ENCODE assay signal across 34 cellular contexts in the genomic region with DNA sequence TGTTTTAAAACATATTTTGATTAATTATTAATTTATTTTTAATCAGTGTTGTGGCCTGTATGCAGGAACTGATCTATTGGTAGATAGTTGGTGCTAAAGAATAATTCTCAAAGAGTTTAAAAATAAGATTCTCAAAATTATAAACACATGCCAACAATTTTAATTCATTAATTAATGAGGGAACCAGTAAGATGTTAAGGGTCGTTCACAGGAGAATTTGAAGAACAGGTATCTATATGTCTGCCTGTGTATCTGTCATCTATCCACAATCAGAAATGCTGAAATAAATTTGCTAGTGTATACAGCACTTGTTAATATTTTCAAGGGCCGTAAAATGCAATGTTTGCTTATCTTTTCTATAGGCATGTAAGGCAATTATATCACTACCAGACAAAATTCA.
"Had no signal": no experiment of that assay in that cellular context is flagged by ENCODE, and none has a peak within 500 bp of the region (broad histone marks: within the 10 kb centered on the region; RNA-seq: fewer than 3 reads in every experiment).

No MANE protein-coding gene starts in this region.

- H3K9me3 Mint-ChIP-seq: activated CD4-positive, alpha-beta memory T cell treated with anti-CD3 and anti-CD28 coated beads for 36 hours; activated CD4-positive, alpha-beta T cell treated with anti-CD3 and anti-CD28 coated beads, Interleukin-2, amount 10 ng/mL, durations not matched to agents 24 days and 14 days; activated naive CD4-positive, alpha-beta T cell treated with anti-CD3 and anti-CD28 coated beads for 36 hours; activated naive CD4-positive, alpha-beta T cell treated with anti-CD3 and anti-CD28 coated beads, Interleukin-2, amount 50 U/mL, for 24 hours; activated naive CD8-positive, alpha-beta T cell treated with anti-CD3 and anti-CD28 coated beads, Interleukin-2, amount 10 ng/mL, durations not matched to agents 7 days and 5 days; activated T-helper 1 cell treated with anti-CD3 and anti-CD28 coated beads, Interleukin-12 subunit alpha, Interleukin-12 subunit beta, Interleukin-2, Interleukin-4 antibody, amounts not matched to agents 30 ng/mL and 10 ng/mL and 1 ng/mL, durations not matched to agents 14 hours and 24 hours and 36 hours; activated T-helper 2 cell treated with anti-CD3 and anti-CD28 coated beads, Interferon-gamma antibody, Interleukin-2, Interleukin-4, amounts not matched to agents 10 μg/mL and 5 μg/mL and 100 μg/mL, durations not matched to agents 14 hours and 24 hours and 36 hours; T-helper 2 cell treated with Interferon-gamma antibody and Interleukin-4, amounts not matched to agents 5 μg/mL and 100 μg/mL, for 36 hours had no signal

- H3K4me3 ChIP-seq: ascending aorta, breast epithelium, cardiac muscle cell, colonic mucosa, esophagus squamous epithelium, gastroesophageal sphincter had no signal

- H3K4me1 ChIP-seq: breast epithelium, colonic mucosa had no signal

- FAIRE-seq: endometrium, endothelial cell of umbilical vein had no signal

- H3K27ac ChIP-seq: breast epithelium, cardiac muscle cell, colonic mucosa, epithelial cell of prostate, esophagus squamous epithelium had no signal

- DNase-seq: activated CD4-positive, alpha-beta memory T cell treated with anti-CD3 and anti-CD28 coated beads for 36 hours; activated CD4-positive, alpha-beta T cell treated with anti-CD3 and anti-CD28 coated beads for 36 hours; activated CD4-positive, alpha-beta T cell treated with anti-CD3 and anti-CD28 coated beads, Interleukin-2, amount 10 ng/mL, durations not matched to agents 24 days and 14 days; activated CD4-positive, CD25-positive, alpha-beta regulatory T cell; activated CD4-positive, CD25-positive, alpha-beta regulatory T cell treated with anti-CD3 and anti-CD28 coated beads, Interleukin-2, amount 50 U/mL, for 72 hours; activated CD8-positive, alpha-beta memory T cell treated with anti-CD3 and anti-CD28 coated beads, Interleukin-2, amount 10 ng/mL, durations not matched to agents 7 days and 5 days; activated CD8-positive, alpha-beta memory T cell treated with anti-CD3 and anti-CD28 coated beads, Interleukin-2, amount 50 U/mL, for 4 hours; activated CD8-positive, alpha-beta T cell treated with anti-CD3 and anti-CD28 coated beads, Interleukin-2, amount 10 ng/mL, durations not matched to agents 7 days and 5 days; activated effector memory CD4-positive, alpha-beta T cell treated with anti-CD3 and anti-CD28 coated beads, Interleukin-2, amount 50 U/mL, for 16 hours; activated naive CD4-positive, alpha-beta T cell treated with anti-CD3 and anti-CD28 coated beads for 36 hours; activated naive CD8-positive, alpha-beta T cell treated with anti-CD3 and anti-CD28 coated beads, Interleukin-2, amount 10 ng/mL, durations not matched to agents 7 days and 5 days; activated T-cell treated with anti-CD3 and anti-CD28 coated beads, Interleukin-2, amount 50 U/mL, for 1 hour; activated T-cell treated with anti-CD3 and anti-CD28 coated beads, Interleukin-2, amount 50 U/mL, for 48 hours; central memory CD4-positive, alpha-beta T cell; cerebellar nuclear complex; colonic mucosa; effector CD8-positive, alpha-beta T cell; esophagus squamous epithelium; foreskin melanocyte; T-helper 1 cell; T-helper 17 cell; T1000 had no signal

- H3K36me3 ChIP-seq: ascending aorta, breast epithelium, cardiac muscle cell, colonic mucosa, esophagus squamous epithelium, gastroesophageal sphincter had no signal

- H3K9me3 ChIP-seq: ascending aorta, breast epithelium, colonic mucosa, esophagus squamous epithelium, gastroesophageal sphincter had no signal

- H3K27me3 ChIP-seq: ascending aorta, breast epithelium, cardiac muscle cell, colonic mucosa, esophagus squamous epithelium, gastroesophageal sphincter had no signal

- H3K27ac Mint-ChIP-seq: activated CD4-positive, alpha-beta memory T cell treated with anti-CD3 and anti-CD28 coated beads for 36 hours; activated CD4-positive, alpha-beta T cell treated with anti-CD3 and anti-CD28 coated beads for 36 hours; activated CD4-positive, alpha-beta T cell treated with anti-CD3 and anti-CD28 coated beads, Interleukin-2, amount 10 ng/mL, durations not matched to agents 24 days and 14 days; activated CD8-positive, alpha-beta memory T cell treated with anti-CD3 and anti-CD28 coated beads, Interleukin-2, amount 10 ng/mL, durations not matched to agents 7 days and 5 days; activated CD8-positive, alpha-beta T cell treated with anti-CD3 and anti-CD28 coated beads, Interleukin-2, amount 10 ng/mL, durations not matched to agents 7 days and 5 days; activated naive CD4-positive, alpha-beta T cell treated with anti-CD3 and anti-CD28 coated beads for 36 hours; activated naive CD4-positive, alpha-beta T cell treated with anti-CD3 and anti-CD28 coated beads, Interleukin-2, amount 50 U/mL, for 24 hours; activated naive CD8-positive, alpha-beta T cell treated with anti-CD3 and anti-CD28 coated beads, Interleukin-2, amount 10 ng/mL, durations not matched to agents 7 days and 5 days; activated T-helper 1 cell treated with anti-CD3 and anti-CD28 coated beads, Interleukin-12 subunit alpha, Interleukin-12 subunit beta, Interleukin-2, Interleukin-4 antibody, amounts not matched to agents 30 ng/mL and 10 ng/mL and 1 ng/mL, durations not matched to agents 14 hours and 24 hours and 36 hours; activated T-helper 2 cell treated with anti-CD3 and anti-CD28 coated beads, Interferon-gamma antibody, Interleukin-2, Interleukin-4, amounts not matched to agents 10 μg/mL and 5 μg/mL and 100 μg/mL, durations not matched to agents 14 hours and 24 hours and 36 hours; brain; T-helper 17 cell; T-helper 2 cell treated with Interferon-gamma antibody and Interleukin-4, amounts not matched to agents 5 μg/mL and 100 μg/mL, for 36 hours had no signal

- ATAC-seq: activated CD4-positive, alpha-beta T cell treated with anti-CD3 and anti-CD28 coated beads for 36 hours; activated CD8-positive, alpha-beta memory T cell treated with anti-CD3 and anti-CD28 coated beads, Interleukin-2, amount 10 ng/mL, durations not matched to agents 7 days and 5 days; activated CD8-positive, alpha-beta T cell treated with anti-CD3 and anti-CD28 coated beads, Interleukin-2, amount 10 ng/mL, durations not matched to agents 7 days and 5 days; gastroesophageal sphincter; T-helper 17 cell had no signal
